ENCODE assay signal across 9 cellular contexts in genomic region chr2:219045937-219046550, GRCh38. TPM values are rescaled to one million over a fixed set of nuclear protein-coding genes. Genes with fewer than 3 reads are reported as not detected.
DNase-seq lines count a peak whose midpoint lies in the region; ATAC-seq lines count a peak whose summit lies in the region.
"Had no signal": no experiment of that assay in that cellular context is flagged by ENCODE, and none has a peak within 500 bp of the region (broad histone marks: within the 10 kb centered on the region; RNA-seq: fewer than 3 reads in every experiment).

No MANE protein-coding gene starts in this region.

- H3K4me3 ChIP-seq in CD8-positive, alpha-beta memory T cell (ENCODE audit: low read length), result no peak overlapping the region
- H3K4me3 ChIP-seq: thoracic aorta had no signal

- in situ Hi-C loops in Caki2 (cut with HindIII; ENCODE audit: low pct_unique_long_range_greater_than_20kb, low sequenced_read_pairs), result no loop called here

- peak; percentile 57 for DNase-seq in Caki2 (ENCODE audit: low read depth)
- DNase-seq in HuH-7.5 (ENCODE audit: low spot score), result peak; percentile 43
- peak; percentile 39 for DNase-seq in activated CD4-positive, alpha-beta memory T cell treated with anti-CD3 and anti-CD28 coated beads, Interleukin-2, amount 10 ng/mL, durations not matched to agents 7 days and 5 days
- DNase-seq in left lobe of liver (ENCODE audit: low spot score), result no peak
- DNase-seq in CD8-positive, alpha-beta memory T cell, result no peak
- DNase-seq in effector CD4-positive, alpha-beta T cell, result no peak
- no peak for DNase-seq in stimulated activated CD4-positive, alpha-beta T cell treated with anti-CD3 and anti-CD28 coated beads, Interleukin-1b, Interleukin-23, amount 100 ng/mL, for 48 hours

- H3K9me3 ChIP-seq in CD8-positive, alpha-beta memory T cell (ENCODE audit: low read length), result no peaks in the 10 kb centered on the region
- H3K9me3 ChIP-seq: thoracic aorta had no signal

- no peaks in the 10 kb centered on the region for H3K4me1 ChIP-seq in CD8-positive, alpha-beta memory T cell (ENCODE audit: insufficient read depth, low read length)

- no peaks in the 10 kb centered on the region for H3K9me3 Mint-ChIP-seq in activated CD4-positive, alpha-beta memory T cell treated with anti-CD3 and anti-CD28 coated beads, Interleukin-2, amount 10 ng/mL, durations not matched to agents 7 days and 5 days
- no peaks in the 10 kb centered on the region for H3K9me3 Mint-ChIP-seq in CD8-positive, alpha-beta memory T cell

- ATAC-seq in left lobe of liver (peak; percentile 74), GM19328 (IDR thresholded peaks at IDR 0.05; ENCODE audit: unreplicated experiment) (no peak)

- H3K27ac ChIP-seq in CD8-positive, alpha-beta memory T cell (ENCODE audit: low read depth, low read length), result no peak overlapping the region
- H3K27ac ChIP-seq: thoracic aorta had no signal

- no peaks in the 10 kb centered on the region for H3K36me3 ChIP-seq in CD8-positive, alpha-beta memory T cell (ENCODE audit: insufficient read depth, low read length)
- H3K36me3 ChIP-seq: thoracic aorta had no signal

- POLR2A ChIA-PET in activated CD4-positive, alpha-beta memory T cell treated with anti-CD3 and anti-CD28 coated beads, Interleukin-2, amount 10 ng/mL, durations not matched to agents 7 days and 5 days (lab: Charles Lee), result no interaction called here
- POLR2A ChIA-PET in CD8-positive, alpha-beta memory T cell (lab: Charles Lee), result no interaction called here

- no peak overlapping the region for H3K4me3 Mint-ChIP-seq in activated CD4-positive, alpha-beta memory T cell treated with anti-CD3 and anti-CD28 coated beads, Interleukin-2, amount 10 ng/mL, durations not matched to agents 7 days and 5 days
- H3K4me3 Mint-ChIP-seq in CD8-positive, alpha-beta memory T cell, result no peak overlapping the region

- H3K27me3 ChIP-seq in CD8-positive, alpha-beta memory T cell (ENCODE audit: insufficient read depth, low read length, poor library complexity, severe bottlenecking), result peaks cover 7% of the 10 kb centered on the region

- H3K27ac Mint-ChIP-seq in activated CD4-positive, alpha-beta memory T cell treated with anti-CD3 and anti-CD28 coated beads, Interleukin-2, amount 10 ng/mL, durations not matched to agents 7 days and 5 days, result no peak overlapping the region
- H3K27ac Mint-ChIP-seq in CD8-positive, alpha-beta memory T cell, result peak overlapping the region in 1 of 8 donors; percentile 71

- H3K36me3 Mint-ChIP-seq in activated CD4-positive, alpha-beta memory T cell treated with anti-CD3 and anti-CD28 coated beads, Interleukin-2, amount 10 ng/mL, durations not matched to agents 7 days and 5 days (ENCODE audit: low read depth), result no peaks in the 10 kb centered on the region
- H3K36me3 Mint-ChIP-seq in CD8-positive, alpha-beta memory T cell, result no peaks in the 10 kb centered on the region

- CTCF ChIA-PET in activated CD4-positive, alpha-beta memory T cell treated with anti-CD3 and anti-CD28 coated beads, Interleukin-2, amount 10 ng/mL, durations not matched to agents 7 days and 5 days (lab: Charles Lee), result interaction anchor here (0.6 to 2.6 kb wide), 8 partner anchors 13 to 249 kb away, joined by 3 to 8 read pairs (median 4); no protein-coding TSS in a partner anchor
- CTCF ChIA-PET in CD8-positive, alpha-beta memory T cell (lab: Charles Lee), result interaction anchor here (1.2 to 5.4 kb wide), 2 partner anchors 9 to 12 kb away, joined by 4 to 27 read pairs; no protein-coding TSS in a partner anchor

- H3K4me1 Mint-ChIP-seq in activated CD4-positive, alpha-beta memory T cell treated with anti-CD3 and anti-CD28 coated beads, Interleukin-2, amount 10 ng/mL, durations not matched to agents 7 days and 5 days, result peaks cover 3% of the 10 kb centered on the region
- H3K4me1 Mint-ChIP-seq in CD8-positive, alpha-beta memory T cell, result peaks cover 7 to 9% (median 8%) of the 10 kb centered on the region in 3 donors

- H3K27me3 Mint-ChIP-seq in activated CD4-positive, alpha-beta memory T cell treated with anti-CD3 and anti-CD28 coated beads, Interleukin-2, amount 10 ng/mL, durations not matched to agents 7 days and 5 days, result peaks cover 45% of the 10 kb centered on the region
- peaks cover 33 to 86% of the 10 kb centered on the region in 2 donors for H3K27me3 Mint-ChIP-seq in CD8-positive, alpha-beta memory T cell

RNA-seq across cellular contexts. Expression of gene CFAP65, which starts 4.7 kb away (rescaled TPM):
- total RNA-seq in Caki2 (2014; rRNA removed; shearing (Covaris generic); ENCODE audit: low replicate concordance), result not detected in 2 replicates
- total RNA-seq in activated CD4-positive, alpha-beta memory T cell treated with anti-CD3 and anti-CD28 coated beads, Interleukin-2, amount 10 ng/mL, durations not matched to agents 7 days and 5 days, result not detected
- 0.05 TPM for total RNA-seq in left lobe of liver
- not detected for total RNA-seq in CD8-positive, alpha-beta memory T cell
- not detected for polyA plus RNA-seq in CD8-positive, alpha-beta memory T cell
- total RNA-seq: thoracic aorta had no signal

RNA-seq across cellular contexts. Expression of gene IHH, which starts 14.7 kb away (rescaled TPM):
- total RNA-seq in Caki2 (2014; rRNA removed; shearing (Covaris generic); ENCODE audit: low replicate concordance), result not detected in 2 replicates
- not detected for total RNA-seq in activated CD4-positive, alpha-beta memory T cell treated with anti-CD3 and anti-CD28 coated beads, Interleukin-2, amount 10 ng/mL, durations not matched to agents 7 days and 5 days
- total RNA-seq in left lobe of liver, result 4.9 TPM
- not detected for total RNA-seq in CD8-positive, alpha-beta memory T cell
- not detected for polyA plus RNA-seq in CD8-positive, alpha-beta memory T cell

RNA-seq across cellular contexts. Expression of gene CRYBA2, which starts 52.8 kb away (rescaled TPM):
- not detected in 2 replicates for total RNA-seq in Caki2 (2014; rRNA removed; shearing (Covaris generic); ENCODE audit: low replicate concordance)
- not detected for total RNA-seq in activated CD4-positive, alpha-beta memory T cell treated with anti-CD3 and anti-CD28 coated beads, Interleukin-2, amount 10 ng/mL, durations not matched to agents 7 days and 5 days
- total RNA-seq in left lobe of liver, result not detected
- not detected for total RNA-seq in CD8-positive, alpha-beta memory T cell
- polyA plus RNA-seq in CD8-positive, alpha-beta memory T cell, result not detected
- total RNA-seq: thoracic aorta had no signal

Comparison
In these comparisons a context has a peak if more than half of its experiments do, and no peak if none do; other contexts are left out.
1. DNase-seq: peak in Caki2 (single experiment), HuH-7.5 (single experiment) and activated CD4-positive, alpha-beta memory T cell treated with anti-CD3 and anti-CD28 coated beads, Interleukin-2, amount 10 ng/mL, durations not matched to agents 7 days and 5 days (single experiment); none in left lobe of liver (single experiment), CD8-positive, alpha-beta memory T cell (0 of 5), effector CD4-positive, alpha-beta T cell (single experiment) and stimulated activated CD4-positive, alpha-beta T cell treated with anti-CD3 and anti-CD28 coated beads, Interleukin-1b, Interleukin-23, amount 100 ng/mL, for 48 hours (single experiment).